ENCODE assay signal across 8 cellular contexts in the genomic region with DNA sequence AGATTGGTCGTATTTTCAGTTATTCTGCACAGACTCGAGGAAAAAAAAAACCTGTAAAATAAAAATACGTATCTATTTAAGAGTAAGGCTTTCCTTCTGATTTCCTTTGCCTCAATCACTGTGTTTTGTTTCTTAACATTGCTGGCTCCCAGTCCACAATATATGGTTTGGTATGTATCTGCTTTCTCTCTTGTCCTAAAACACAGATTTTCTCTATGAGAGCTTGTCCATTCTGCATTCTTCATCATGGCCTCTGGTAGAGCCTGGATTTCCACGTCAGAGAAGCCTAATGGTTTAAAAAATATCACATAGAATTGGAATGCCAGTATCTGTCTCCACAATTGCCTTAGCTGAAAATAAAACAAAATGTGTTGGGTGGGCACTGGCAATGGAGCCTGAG. TPM values are rescaled to one million over a fixed set of nuclear protein-coding genes. Genes with fewer than 3 reads are reported as not detected.
DNase-seq lines count a peak whose midpoint lies in the region; ATAC-seq and TF ChIP-seq lines count a peak whose summit lies in the region.

No MANE protein-coding gene starts in this region.

- H3K27ac ChIP-seq in brain microvascular endothelial cell (no peak overlapping the region), tibial artery (peak overlapping the region; percentile 86 to 92)

- no peaks in the 10 kb centered on the region for H3K27me3 ChIP-seq in brain microvascular endothelial cell (replicated peaks)
- no peaks in the 10 kb centered on the region for H3K27me3 ChIP-seq in tibial artery

- H3K4me1 Mint-ChIP-seq in activated T-cell treated with anti-CD3 and anti-CD28 coated beads, Interleukin-2, amount 50 U/mL, for 24 hours (ENCODE audit: low read depth): peaks cover 66% of the 10 kb centered on the region
- H3K4me1 Mint-ChIP-seq in mesothelial cell of epicardium: peaks cover 36% of the 10 kb centered on the region

- H3K27me3 Mint-ChIP-seq in activated T-cell treated with anti-CD3 and anti-CD28 coated beads, Interleukin-2, amount 50 U/mL, for 24 hours: no peaks in the 10 kb centered on the region
- peaks cover 2% of the 10 kb centered on the region for H3K27me3 Mint-ChIP-seq in mesothelial cell of epicardium (ENCODE audit: low read depth)

- peaks cover 60% of the 10 kb centered on the region for H3K36me3 Mint-ChIP-seq in activated T-cell treated with anti-CD3 and anti-CD28 coated beads, Interleukin-2, amount 50 U/mL, for 24 hours (ENCODE audit: low read depth)
- H3K36me3 Mint-ChIP-seq in mesothelial cell of epicardium: no peaks in the 10 kb centered on the region

- H3K4me3 ChIP-seq in brain microvascular endothelial cell (ENCODE audit: low read depth, low read length) (peak overlapping the region; percentile 71), tibial artery (peak overlapping the region; percentile 66 to 78)

- H3K4me3 Mint-ChIP-seq in activated T-cell treated with anti-CD3 and anti-CD28 coated beads, Interleukin-2, amount 50 U/mL, for 24 hours: peak overlapping the region; percentile 92
- H3K4me3 Mint-ChIP-seq in mesothelial cell of epicardium: peak overlapping the region; percentile 79

- H3K9me3 Mint-ChIP-seq in activated T-cell treated with anti-CD3 and anti-CD28 coated beads, Interleukin-2, amount 50 U/mL, for 24 hours: no peaks in the 10 kb centered on the region
- H3K9me3 Mint-ChIP-seq in mesothelial cell of epicardium: no peaks in the 10 kb centered on the region

- no peaks in the 10 kb centered on the region for H3K36me3 ChIP-seq in brain microvascular endothelial cell (replicated peaks)
- no peaks in the 10 kb centered on the region for H3K36me3 ChIP-seq in tibial artery

- DNase-seq in activated T-cell treated with anti-CD3 and anti-CD28 coated beads, Interleukin-2, amount 50 U/mL, for 24 hours: no peak
- no peak for DNase-seq in activated T-cell treated with anti-CD3 and anti-CD28 coated beads for 4 hours
- DNase-seq in brain microvascular endothelial cell: no peak
- no peak for DNase-seq in mesothelial cell of epicardium (ENCODE audit: low spot score in 2 of 2, unreplicated experiment in 2 of 2)
- no peak for DNase-seq in tibial artery
- DNase-seq in NCI-H2107 (lab: John Stamatoyannopoulos, UW): no peak

- peak overlapping the region; percentile 86 for H3K27ac Mint-ChIP-seq in activated T-cell treated with anti-CD3 and anti-CD28 coated beads, Interleukin-2, amount 50 U/mL, for 24 hours
- peak overlapping the region; percentile 93 for H3K27ac Mint-ChIP-seq in mesothelial cell of epicardium

- ATAC-seq in GM21825 (IDR thresholded peaks at IDR 0.05; ENCODE audit: unreplicated experiment): no peak
- no peak for ATAC-seq in HG03045 (IDR thresholded peaks at IDR 0.05; ENCODE audit: unreplicated experiment)

- H3K9me3 ChIP-seq in tibial artery: no peaks in the 10 kb centered on the region

- peaks cover 0 to 60% (median 18%) of the 10 kb centered on the region in 4 donors for H3K4me1 ChIP-seq in tibial artery

- in situ Hi-C loops in brain microvascular endothelial cell (cut with HindIII; ENCODE audit: low pct_ligation_motif_present, low sequenced_read_pairs): no loop called here

- TF ChIP-seq CTCF in brain microvascular endothelial cell (IDR thresholded peaks at IDR 0.05; ENCODE audit: low read depth, low read length, missing control alignments) (no peak), mesothelial cell of epicardium (IDR thresholded peaks at IDR 0.05; ENCODE audit: unreplicated experiment) (no peak), tibial artery (IDR thresholded peaks at IDR 0.05) (no peak)

- intact Hi-C loops in tibial artery (cut with DNase I; ENCODE audit: low total_unique reads): loop anchor here (10.0 kb wide), 1 partner anchor 80 kb away; no protein-coding TSS in a partner anchor

RNA-seq across cellular contexts. Expression of gene CD200, which starts 1.8 kb away (rescaled TPM):
- 25.7 to 26.6 TPM (median 25.9 TPM) in 3 replicates for total RNA-seq in mesothelial cell of epicardium

RNA-seq across cellular contexts. Expression of gene SLC9C1, which starts 40.7 kb away (rescaled TPM):
- 0.69 to 1.6 TPM (median 0.69 TPM) in 3 replicates for total RNA-seq in mesothelial cell of epicardium
